ENCODE assay signal across 8 cellular contexts in genomic region chr12:22046968-22047390, GRCh38. TPM values are rescaled to one million over a fixed set of nuclear protein-coding genes. Genes with fewer than 3 reads are reported as not detected.
DNase-seq lines count a peak whose midpoint lies in the region; ATAC-seq and TF ChIP-seq lines count a peak whose summit lies in the region.

No MANE protein-coding gene starts in this region.

- H3K4me3 ChIP-seq in GM23248 (peak overlapping the region; percentile 95), SK-N-MC (peak overlapping the region; percentile 99), fibroblast of mammary gland (ENCODE audit: control insufficient read depth, low read depth, low read length) (peak overlapping the region; percentile 88), sigmoid colon (peak overlapping the region; percentile 91 to 98 (median 98))

- no peak for TF ChIP-seq POLR2A in sigmoid colon (IDR thresholded peaks at IDR 0.05)

- peak overlapping the region; percentile 50 for H3K27ac ChIP-seq in GM23248
- no peak overlapping the region for H3K27ac ChIP-seq in SK-N-MC
- peak overlapping the region; percentile 89 to 93 (median 90) for H3K27ac ChIP-seq in sigmoid colon

- H3K4me1 ChIP-seq in GM23248 (ENCODE audit: insufficient read depth), result peaks cover 19% of the 10 kb centered on the region
- H3K4me1 ChIP-seq in sigmoid colon, result peaks cover 0 to 30% (median 25%) of the 10 kb centered on the region in 4 donors

- intact Hi-C loops in sigmoid colon (cut with DNase I), result loop anchor here (10.0 kb wide), 1 partner anchor 542 kb away; the partner anchor contains the start of genes GOLT1B and RECQL

- H3K4me2 ChIP-seq in GM23248 (ENCODE audit: unreplicated experiment), result peak overlapping the region; percentile 91

- H3K9ac ChIP-seq in GM23248, result peak overlapping the region; percentile 87
- H3K9ac ChIP-seq in SK-N-MC (ENCODE audit: insufficient read length), result peak overlapping the region; percentile 87

- peak overlapping the region; percentile 91 for H2AFZ ChIP-seq in GM23248

- ATAC-seq in HG02623 (IDR thresholded peaks at IDR 0.05; ENCODE audit: unreplicated experiment), result no peak

- in situ Hi-C loops in GM23248 (cut with MboI), result no loop called here

- H3F3A ChIP-seq in GM23248 (ENCODE audit: insufficient read depth), result peaks cover 9% of the 10 kb centered on the region

- no peaks in the 10 kb centered on the region for H3K9me2 ChIP-seq in GM23248 (ENCODE audit: insufficient read depth)

- DNase-seq in GM23248, result peak; percentile 44
- DNase-seq in SK-N-MC (ENCODE audit: low read depth, low spot score), result no peak
- peak; percentile 31 for DNase-seq in fibroblast of mammary gland (ENCODE audit: low read depth)
- no peak for DNase-seq in sigmoid colon
- no peak for DNase-seq in NCI-H1048 (lab: John Stamatoyannopoulos, UW)
- no peak for DNase-seq in NCI-H1417 treated with DMSO at 0.1 percent for 48 hours (lab: John Stamatoyannopoulos, UW)
- DNase-seq in HK-2 (ENCODE audit: unreplicated experiment), result no peak

- H3K36me3 ChIP-seq in GM23248 (ENCODE audit: low read depth) (no peaks in the 10 kb centered on the region), SK-N-MC (ENCODE audit: insufficient read depth, low read length) (peaks cover 9% of the 10 kb centered on the region), sigmoid colon (no peaks in the 10 kb centered on the region)

- WGBS in GM23248 (ENCODE audit: low coverage in 1 of 2, low lambda C conversion rate in 2 of 2, missing lambda C conversion rate in 2 of 2), 2 experiments, result 9 to 14% methylated on average over 6 of the region's 6 CpGs
- 5 to 30% methylated on average over 6 of the region's 6 CpGs for WGBS in sigmoid colon, 2 donors

- H3K27me3 ChIP-seq in GM23248 (replicated peaks; ENCODE audit: insufficient read depth) (no peaks in the 10 kb centered on the region), sigmoid colon (no peaks in the 10 kb centered on the region)

- TF ChIP-seq EP300 in sigmoid colon (IDR thresholded peaks at IDR 0.05), result no peak

- H3K79me2 ChIP-seq in GM23248 (ENCODE audit: insufficient read depth), result peaks cover 57% of the 10 kb centered on the region

- TF ChIP-seq CTCF in fibroblast of mammary gland (conservative IDR thresholded peaks at IDR 0.05; ENCODE audit: control insufficient read depth, insufficient read depth, low read depth, low read length) (no peak), sigmoid colon (IDR thresholded peaks at IDR 0.05) (no peak)

- H4K20me1 ChIP-seq in GM23248 (ENCODE audit: insufficient read depth), result no peaks in the 10 kb centered on the region

- H3K9me3 ChIP-seq in GM23248 (ENCODE audit: low read depth), result no peaks in the 10 kb centered on the region
- no peaks in the 10 kb centered on the region for H3K9me3 ChIP-seq in SK-N-MC (ENCODE audit: low read depth, low read length)
- H3K9me3 ChIP-seq in sigmoid colon, result no peaks in the 10 kb centered on the region

RNA-seq across cellular contexts. Expression of gene CMAS, which starts 1.0 kb away (rescaled TPM):
- total RNA-seq in GM23248 (2014; rRNA removed; shearing (Covaris generic)), result 30.4 and 42.2 TPM in 2 replicates
- polyA plus RNA-seq in GM23248 (2016; fragmentation: Nextera tagmentation; extraction: Ambion mirVana), result 56.8 and 61.3 TPM in 2 replicates
- 10 to 100 TPM; 23.3 to 35.1 (median 30.1) TPM for total RNA-seq in sigmoid colon
- 100 to 1,000 TPM; 121 to 226 (median 153) TPM for polyA plus RNA-seq in sigmoid colon

Comparison
In these comparisons a context has a peak if more than half of its experiments do, and no peak if none do; other contexts are left out.
1. DNase-seq: peak in GM23248 (single experiment) and fibroblast of mammary gland (single experiment); none in SK-N-MC (single experiment), sigmoid colon (single experiment), NCI-H1048 (single experiment), NCI-H1417 treated with DMSO at 0.1 percent for 48 hours (single experiment) and HK-2 (single experiment).
2. Peak in every context shown above with its lines, with median percentiles within 50 percentile points of each other: H3K4me3 ChIP-seq.